ENCODE assay signal across 11 cellular contexts in genomic region chr1:31152181-31152768, GRCh38.
A peak's percentile ranks its signal among the peaks of the same experiment; 100 is the strongest.
DNase-seq lines count a peak whose midpoint lies in the region; ATAC-seq and TF ChIP-seq lines count a peak whose summit lies in the region.
"Had no signal": no experiment of that assay in that cellular context is flagged by ENCODE, and none has a peak within 500 bp of the region (broad histone marks: within the 10 kb centered on the region; RNA-seq: fewer than 3 reads in every experiment).

No MANE protein-coding gene starts in this region.

- no peak for TF ChIP-seq CTCF in CD4-positive, alpha-beta T cell (IDR thresholded peaks at IDR 0.05)

- no peaks in the 10 kb centered on the region for H3K9me3 Mint-ChIP-seq in CD4-positive, alpha-beta T cell
- no peaks in the 10 kb centered on the region for H3K9me3 Mint-ChIP-seq in activated CD4-positive, alpha-beta memory T cell treated with anti-CD3 and anti-CD28 coated beads for 36 hours

- H3K4me1 Mint-ChIP-seq in CD4-positive, alpha-beta T cell (ENCODE audit: low read depth): peaks cover 12% of the 10 kb centered on the region
- H3K4me1 Mint-ChIP-seq in activated CD4-positive, alpha-beta memory T cell treated with anti-CD3 and anti-CD28 coated beads for 36 hours (ENCODE audit: low read depth): peaks cover 5% of the 10 kb centered on the region

- CTCF ChIA-PET in CD4-positive, alpha-beta T cell (lab: Charles Lee): interaction anchor here (1.1 kb wide), 1 partner anchor 29 kb away, joined by 3 read pairs; no protein-coding TSS in a partner anchor
- CTCF ChIA-PET in activated CD4-positive, alpha-beta memory T cell treated with anti-CD3 and anti-CD28 coated beads for 36 hours (lab: Charles Lee): interaction anchor here (1.2 to 2.1 kb wide), 3 partner anchors 10 to 174 kb away, joined by 3 to 8 read pairs (median 4); no protein-coding TSS in a partner anchor

- H3K4me3 Mint-ChIP-seq in CD4-positive, alpha-beta T cell: peak overlapping the region; percentile 12
- H3K4me3 Mint-ChIP-seq in activated CD4-positive, alpha-beta memory T cell treated with anti-CD3 and anti-CD28 coated beads for 36 hours: no peak overlapping the region

- no peak for DNase-seq in CD4-positive, alpha-beta T cell
- peak; percentile 59 for DNase-seq in HT1080 (ENCODE audit: low read depth)
- peak; percentile 96 for DNase-seq in amniotic epithelial cell (ENCODE audit: low read depth)
- DNase-seq in left kidney (ENCODE audit: low read depth, low spot score): peak; percentile 63
- DNase-seq in activated CD4-positive, alpha-beta memory T cell treated with anti-CD3 and anti-CD28 coated beads for 36 hours: no peak
- DNase-seq: H7, NCI-H1105 treated with DMSO at 0.1 percent for 48 hours had no signal

- no peak overlapping the region for H3K27ac Mint-ChIP-seq in CD4-positive, alpha-beta T cell
- H3K27ac Mint-ChIP-seq in activated CD4-positive, alpha-beta memory T cell treated with anti-CD3 and anti-CD28 coated beads for 36 hours: no peak overlapping the region

- no peaks in the 10 kb centered on the region for H3K27me3 ChIP-seq in CD4-positive, alpha-beta T cell (ENCODE audit: control insufficient read depth, insufficient read depth, low read length)

- no peaks in the 10 kb centered on the region for H3K9me3 ChIP-seq in CD4-positive, alpha-beta T cell (ENCODE audit: control insufficient read depth, low read length)

- H3K36me3 Mint-ChIP-seq in CD4-positive, alpha-beta T cell (ENCODE audit: low read depth): no peaks in the 10 kb centered on the region
- H3K36me3 Mint-ChIP-seq in activated CD4-positive, alpha-beta memory T cell treated with anti-CD3 and anti-CD28 coated beads for 36 hours: no peaks in the 10 kb centered on the region

- intact Hi-C loops in CD4-positive, alpha-beta T cell (cut with DNase I, micrococcal nuclease): loop anchor here in 1 of 2 experiments (10.0 kb wide), 2 partner anchors 367 to 437 kb away; no protein-coding TSS in a partner anchor
- intact Hi-C loops in activated CD4-positive, alpha-beta memory T cell treated with anti-CD3 and anti-CD28 coated beads for 36 hours (cut with micrococcal nuclease): no loop called here

- ATAC-seq in CD4-positive, alpha-beta T cell (ENCODE audit: poor library complexity): no peak
- ATAC-seq in GM19351 (IDR thresholded peaks at IDR 0.05; ENCODE audit: unreplicated experiment) (no peak), HG03159 (IDR thresholded peaks at IDR 0.05; ENCODE audit: unreplicated experiment) (no peak), HG02840 (IDR thresholded peaks at IDR 0.05; ENCODE audit: low FRiP score, unreplicated experiment) (no peak)

- H3K27me3 Mint-ChIP-seq in CD4-positive, alpha-beta T cell: no peaks in the 10 kb centered on the region
- H3K27me3 Mint-ChIP-seq in activated CD4-positive, alpha-beta memory T cell treated with anti-CD3 and anti-CD28 coated beads for 36 hours: no peaks in the 10 kb centered on the region

- no peak overlapping the region for H3K27ac ChIP-seq in CD4-positive, alpha-beta T cell (ENCODE audit: low read depth, low read length)
- H3K27ac ChIP-seq: SK-N-MC had no signal

- POLR2A ChIA-PET in CD4-positive, alpha-beta T cell (lab: Charles Lee): interaction anchor here (0.7 kb wide), 1 partner anchor 260 kb away, joined by 3 read pairs; no protein-coding TSS in a partner anchor
- POLR2A ChIA-PET in activated CD4-positive, alpha-beta memory T cell treated with anti-CD3 and anti-CD28 coated beads for 36 hours (lab: Charles Lee): interaction anchor here (0.5 to 0.6 kb wide), 2 partner anchors 65 to 482 kb away, joined by 3 to 4 read pairs; no protein-coding TSS in a partner anchor

Comparison
In these comparisons a context has a peak if more than half of its experiments do, and no peak if none do; other contexts are left out.
1. DNase-seq: peak in HT1080 (single experiment), amniotic epithelial cell (single experiment) and left kidney (single experiment); none in CD4-positive, alpha-beta T cell (0 of 10) and activated CD4-positive, alpha-beta memory T cell treated with anti-CD3 and anti-CD28 coated beads for 36 hours (single experiment).